1 cellular context compared by ENCODE assay signal in the genomic region with DNA sequence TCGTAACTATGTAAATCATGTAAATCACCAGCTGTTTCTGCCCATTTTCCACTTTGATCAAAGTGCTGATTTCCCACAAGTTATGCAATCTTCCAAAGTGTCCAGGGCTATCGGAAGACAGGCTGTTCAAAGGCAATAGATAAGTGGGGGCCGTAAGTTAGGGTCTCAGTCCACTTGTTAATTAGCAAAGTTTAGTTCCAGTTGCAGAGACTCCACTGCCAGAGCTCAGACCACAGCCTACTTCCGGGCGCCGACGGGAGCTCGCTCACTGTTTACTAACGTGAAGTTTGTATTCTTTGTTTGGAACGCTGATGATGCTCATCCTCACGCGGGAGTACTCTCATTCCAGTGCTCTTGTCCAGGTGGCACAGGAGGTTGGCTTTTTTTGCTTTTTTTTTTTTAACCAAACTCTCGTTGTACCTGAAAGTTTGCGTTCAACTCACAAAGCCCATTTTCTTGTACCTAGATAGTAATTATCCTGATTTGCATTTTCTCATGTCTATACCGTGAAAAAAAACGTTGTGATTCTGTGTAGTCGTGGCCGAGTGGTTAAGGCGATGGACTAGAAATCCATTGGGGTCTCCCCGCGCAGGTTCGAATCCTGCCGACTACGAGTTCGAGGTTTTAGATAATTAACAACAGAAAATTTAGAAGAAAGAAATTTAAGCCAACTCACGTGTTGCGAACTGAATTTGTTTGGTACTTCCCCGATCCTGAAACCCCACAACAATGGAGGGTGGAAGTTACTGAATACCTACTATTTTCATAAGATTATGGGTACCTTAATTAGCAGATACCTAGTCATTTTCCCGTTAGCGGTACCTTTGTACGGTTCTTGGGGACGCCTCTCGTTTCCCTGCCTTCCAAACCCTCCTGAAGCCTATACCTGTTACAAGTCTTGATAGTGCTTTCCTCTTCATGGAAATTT.
A peak's percentile ranks its signal among the peaks of the same experiment; 100 is the strongest.
TF ChIP-seq lines count a peak whose summit lies in the region.

No MANE protein-coding gene starts in this region.

TF ChIP-seq in K562, 482 proteins besides CTCF, POLR2A, EP300 and RAD21 (continued from another document and continues in another):
- TF ChIP-seq, protein P1, sequence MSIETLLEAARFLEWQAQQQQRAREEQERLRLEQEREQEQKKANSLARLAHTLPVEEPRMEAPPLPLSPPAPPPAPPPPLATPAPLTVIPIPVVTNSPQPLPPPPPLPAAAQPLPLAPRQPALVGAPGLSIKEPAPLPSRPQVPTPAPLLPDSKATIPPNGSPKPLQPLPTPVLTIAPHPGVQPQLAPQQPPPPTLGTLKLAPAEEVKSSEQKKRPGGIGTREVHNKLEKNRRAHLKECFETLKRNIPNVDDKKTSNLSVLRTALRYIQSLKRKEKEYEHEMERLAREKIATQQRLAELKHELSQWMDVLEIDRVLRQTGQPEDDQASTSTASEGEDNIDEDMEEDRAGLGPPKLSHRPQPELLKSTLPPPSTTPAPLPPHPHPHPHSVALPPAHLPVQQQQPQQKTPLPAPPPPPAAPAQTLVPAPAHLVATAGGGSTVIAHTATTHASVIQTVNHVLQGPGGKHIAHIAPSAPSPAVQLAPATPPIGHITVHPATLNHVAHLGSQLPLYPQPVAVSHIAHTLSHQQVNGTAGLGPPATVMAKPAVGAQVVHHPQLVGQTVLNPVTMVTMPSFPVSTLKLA (conservative IDR thresholded peaks at IDR 0.05), result peak; percentile 68 to 74
- TF ChIP-seq BHLHE40 (IDR thresholded peaks at IDR 0.05; ENCODE audit: low read length) (peak; percentile 77), ZFPM2 (CRISPR knock-in tag; IDR thresholded peaks at IDR 0.05) (no peak), SMAD1 (IDR thresholded peaks at IDR 0.05; ENCODE audit: low read depth, low read length, partially characterized antibody) (peak; percentile 47), NRF1 (conservative IDR thresholded peaks at IDR 0.05 in 1 of 2, IDR thresholded peaks at IDR 0.05 in 1 of 2) (peak; percentile 81 to 85), ZNF316 (IDR thresholded peaks at IDR 0.05) (peak; percentile 50; the same call in 1 of the 2 replicates), MEF2A (IDR thresholded peaks at IDR 0.05; ENCODE audit: control insufficient read depth, low read depth, low read length) (0 out of 2 replicates have a peak, but pooled peaks have one; percentile 25), HOXB6 (CRISPR knock-in tag; IDR thresholded peaks at IDR 0.05; ENCODE audit: borderline replicate concordance) (no peak), ZNF699 (CRISPR knock-in tag; IDR thresholded peaks at IDR 0.05; ENCODE audit: insufficient replicate concordance) (no peak), SMARCC2 (IDR thresholded peaks at IDR 0.05; ENCODE audit: low read depth) (no peak), RBM25 (IDR thresholded peaks at IDR 0.05; ENCODE audit: low read depth, low read length, severe bottlenecking) (peak; percentile 59), YBX1 (IDR thresholded peaks at IDR 0.05) (no peak), FUS (optimal IDR thresholded peaks at IDR 0.05; ENCODE audit: low read depth, low read length) (no peak), JUND (IDR thresholded peaks at IDR 0.05; ENCODE audit: borderline replicate concordance, low read depth, low read length) (0 out of 2 replicates have a peak, but pooled peaks have one; percentile 1), JUND (tag; IDR thresholded peaks at IDR 0.05; ENCODE audit: borderline replicate concordance, low read depth, low read length) (peak; percentile 38; the same call in 2 of the 3 replicates), KLF6 (CRISPR knock-in tag; IDR thresholded peaks at IDR 0.05; ENCODE audit: borderline replicate concordance) (0 out of 2 replicates have a peak, but pooled peaks have one; percentile 43), POLR3A (IDR thresholded peaks at IDR 0.05; ENCODE audit: borderline replicate concordance, extremely low read depth, insufficient read depth, insufficient read length) (peak; percentile 88), ZNF3 (CRISPR knock-in tag; IDR thresholded peaks at IDR 0.05) (no peak), RCOR1 (IDR thresholded peaks at IDR 0.05; ENCODE audit: borderline replicate concordance in 1 of 2, low read depth in 2 of 2, low read length in 2 of 2) (peak in 1 of 2 experiments; percentile 82; a peak in 2 of 4 replicates), SIN3A (IDR thresholded peaks at IDR 0.05; ENCODE audit: borderline replicate concordance in 2 of 2, control insufficient read depth in 1 of 2, low read depth in 2 of 2, low read length in 2 of 2) (peak; percentile 30 to 52; a peak in 2 of 4 replicates), KAT7 (CRISPR knock-in tag; IDR thresholded peaks at IDR 0.05; ENCODE audit: borderline replicate concordance) (0 out of 2 replicates have a peak, but pooled peaks have one; percentile 92), ZNF24 (IDR thresholded peaks at IDR 0.05) (peak; percentile 12; the same call in 1 of the 2 replicates), SMARCE1 (IDR thresholded peaks at IDR 0.05) (peak; percentile 24; the same call in 1 of the 2 replicates), C11orf30 (IDR thresholded peaks at IDR 0.05; ENCODE audit: low read depth) (peak; percentile 49), SMARCA5 (IDR thresholded peaks at IDR 0.05) (peak; percentile 90), NEUROD1 (IDR thresholded peaks at IDR 0.05; ENCODE audit: borderline replicate concordance, low read depth, low read length, partially characterized antibody) (no peak), SRF (CRISPR knock-in tag; IDR thresholded peaks at IDR 0.05) (0 out of 4 replicates have a peak, but pooled peaks of 1 of the 2 experiments have one; percentile 1), MAZ (CRISPR knock-in tag; conservative IDR thresholded peaks at IDR 0.05 in 1 of 2, IDR thresholded peaks at IDR 0.05 in 1 of 2) (peak in 1 of 2 experiments; percentile 47; a peak in 2 of 4 replicates), CXXC5 (CRISPR knock-in tag; IDR thresholded peaks at IDR 0.05) (peak; percentile 79)
- TF ChIP-seq, protein P2, sequence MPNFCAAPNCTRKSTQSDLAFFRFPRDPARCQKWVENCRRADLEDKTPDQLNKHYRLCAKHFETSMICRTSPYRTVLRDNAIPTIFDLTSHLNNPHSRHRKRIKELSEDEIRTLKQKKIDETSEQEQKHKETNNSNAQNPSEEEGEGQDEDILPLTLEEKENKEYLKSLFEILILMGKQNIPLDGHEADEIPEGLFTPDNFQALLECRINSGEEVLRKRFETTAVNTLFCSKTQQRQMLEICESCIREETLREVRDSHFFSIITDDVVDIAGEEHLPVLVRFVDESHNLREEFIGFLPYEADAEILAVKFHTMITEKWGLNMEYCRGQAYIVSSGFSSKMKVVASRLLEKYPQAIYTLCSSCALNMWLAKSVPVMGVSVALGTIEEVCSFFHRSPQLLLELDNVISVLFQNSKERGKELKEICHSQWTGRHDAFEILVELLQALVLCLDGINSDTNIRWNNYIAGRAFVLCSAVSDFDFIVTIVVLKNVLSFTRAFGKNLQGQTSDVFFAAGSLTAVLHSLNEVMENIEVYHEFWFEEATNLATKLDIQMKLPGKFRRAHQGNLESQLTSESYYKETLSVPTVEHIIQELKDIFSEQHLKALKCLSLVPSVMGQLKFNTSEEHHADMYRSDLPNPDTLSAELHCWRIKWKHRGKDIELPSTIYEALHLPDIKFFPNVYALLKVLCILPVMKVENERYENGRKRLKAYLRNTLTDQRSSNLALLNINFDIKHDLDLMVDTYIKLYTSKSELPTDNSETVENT (CRISPR knock-in tag; IDR thresholded peaks at IDR 0.05), result no peak
- TF ChIP-seq, protein P3, sequence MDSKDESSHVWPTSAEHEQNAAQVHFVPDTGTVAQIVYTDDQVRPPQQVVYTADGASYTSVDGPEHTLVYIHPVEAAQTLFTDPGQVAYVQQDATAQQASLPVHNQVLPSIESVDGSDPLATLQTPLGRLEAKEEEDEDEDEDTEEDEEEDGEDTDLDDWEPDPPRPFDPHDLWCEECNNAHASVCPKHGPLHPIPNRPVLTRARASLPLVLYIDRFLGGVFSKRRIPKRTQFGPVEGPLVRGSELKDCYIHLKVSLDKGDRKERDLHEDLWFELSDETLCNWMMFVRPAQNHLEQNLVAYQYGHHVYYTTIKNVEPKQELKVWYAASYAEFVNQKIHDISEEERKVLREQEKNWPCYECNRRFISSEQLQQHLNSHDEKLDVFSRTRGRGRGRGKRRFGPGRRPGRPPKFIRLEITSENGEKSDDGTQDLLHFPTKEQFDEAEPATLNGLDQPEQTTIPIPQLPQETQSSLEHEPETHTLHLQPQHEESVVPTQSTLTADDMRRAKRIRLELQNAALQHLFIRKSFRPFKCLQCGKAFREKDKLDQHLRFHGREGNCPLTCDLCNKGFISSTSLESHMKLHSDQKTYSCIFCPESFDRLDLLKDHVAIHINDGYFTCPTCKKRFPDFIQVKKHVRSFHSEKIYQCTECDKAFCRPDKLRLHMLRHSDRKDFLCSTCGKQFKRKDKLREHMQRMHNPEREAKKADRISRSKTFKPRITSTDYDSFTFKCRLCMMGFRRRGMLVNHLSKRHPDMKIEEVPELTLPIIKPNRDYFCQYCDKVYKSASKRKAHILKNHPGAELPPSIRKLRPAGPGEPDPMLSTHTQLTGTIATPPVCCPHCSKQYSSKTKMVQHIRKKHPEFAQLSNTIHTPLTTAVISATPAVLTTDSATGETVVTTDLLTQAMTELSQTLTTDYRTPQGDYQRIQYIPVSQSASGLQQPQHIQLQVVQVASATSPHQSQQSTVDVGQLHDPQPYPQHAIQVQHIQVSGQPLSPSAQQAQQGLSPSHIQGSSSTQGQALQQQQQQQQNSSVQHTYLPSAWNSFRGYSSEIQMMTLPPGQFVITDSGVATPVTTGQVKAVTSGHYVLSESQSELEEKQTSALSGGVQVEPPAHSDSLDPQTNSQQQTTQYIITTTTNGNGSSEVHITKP (IDR thresholded peaks at IDR 0.05; ENCODE audit: partially characterized antibody), result peak; percentile 46
- TF ChIP-seq, protein P4, sequence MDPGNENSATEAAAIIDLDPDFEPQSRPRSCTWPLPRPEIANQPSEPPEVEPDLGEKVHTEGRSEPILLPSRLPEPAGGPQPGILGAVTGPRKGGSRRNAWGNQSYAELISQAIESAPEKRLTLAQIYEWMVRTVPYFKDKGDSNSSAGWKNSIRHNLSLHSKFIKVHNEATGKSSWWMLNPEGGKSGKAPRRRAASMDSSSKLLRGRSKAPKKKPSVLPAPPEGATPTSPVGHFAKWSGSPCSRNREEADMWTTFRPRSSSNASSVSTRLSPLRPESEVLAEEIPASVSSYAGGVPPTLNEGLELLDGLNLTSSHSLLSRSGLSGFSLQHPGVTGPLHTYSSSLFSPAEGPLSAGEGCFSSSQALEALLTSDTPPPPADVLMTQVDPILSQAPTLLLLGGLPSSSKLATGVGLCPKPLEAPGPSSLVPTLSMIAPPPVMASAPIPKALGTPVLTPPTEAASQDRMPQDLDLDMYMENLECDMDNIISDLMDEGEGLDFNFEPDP (CRISPR knock-in tag; IDR thresholded peaks at IDR 0.05), result no peak
- TF ChIP-seq, protein P5, sequence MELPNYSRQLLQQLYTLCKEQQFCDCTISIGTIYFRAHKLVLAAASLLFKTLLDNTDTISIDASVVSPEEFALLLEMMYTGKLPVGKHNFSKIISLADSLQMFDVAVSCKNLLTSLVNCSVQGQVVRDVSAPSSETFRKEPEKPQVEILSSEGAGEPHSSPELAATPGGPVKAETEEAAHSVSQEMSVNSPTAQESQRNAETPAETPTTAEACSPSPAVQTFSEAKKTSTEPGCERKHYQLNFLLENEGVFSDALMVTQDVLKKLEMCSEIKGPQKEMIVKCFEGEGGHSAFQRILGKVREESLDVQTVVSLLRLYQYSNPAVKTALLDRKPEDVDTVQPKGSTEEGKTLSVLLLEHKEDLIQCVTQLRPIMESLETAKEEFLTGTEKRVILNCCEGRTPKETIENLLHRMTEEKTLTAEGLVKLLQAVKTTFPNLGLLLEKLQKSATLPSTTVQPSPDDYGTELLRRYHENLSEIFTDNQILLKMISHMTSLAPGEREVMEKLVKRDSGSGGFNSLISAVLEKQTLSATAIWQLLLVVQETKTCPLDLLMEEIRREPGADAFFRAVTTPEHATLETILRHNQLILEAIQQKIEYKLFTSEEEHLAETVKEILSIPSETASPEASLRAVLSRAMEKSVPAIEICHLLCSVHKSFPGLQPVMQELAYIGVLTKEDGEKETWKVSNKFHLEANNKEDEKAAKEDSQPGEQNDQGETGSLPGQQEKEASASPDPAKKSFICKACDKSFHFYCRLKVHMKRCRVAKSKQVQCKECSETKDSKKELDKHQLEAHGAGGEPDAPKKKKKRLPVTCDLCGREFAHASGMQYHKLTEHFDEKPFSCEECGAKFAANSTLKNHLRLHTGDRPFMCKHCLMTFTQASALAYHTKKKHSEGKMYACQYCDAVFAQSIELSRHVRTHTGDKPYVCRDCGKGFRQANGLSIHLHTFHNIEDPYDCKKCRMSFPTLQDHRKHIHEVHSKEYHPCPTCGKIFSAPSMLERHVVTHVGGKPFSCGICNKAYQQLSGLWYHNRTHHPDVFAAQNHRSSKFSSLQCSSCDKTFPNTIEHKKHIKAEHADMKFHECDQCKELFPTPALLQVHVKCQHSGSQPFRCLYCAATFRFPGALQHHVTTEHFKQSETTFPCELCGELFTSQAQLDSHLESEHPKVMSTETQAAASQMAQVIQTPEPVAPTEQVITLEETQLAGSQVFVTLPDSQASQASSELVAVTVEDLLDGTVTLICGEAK (IDR thresholded peaks at IDR 0.05), result peak; percentile 81
- TF ChIP-seq, protein P5 (CRISPR knock-in tag; IDR thresholded peaks at IDR 0.05), result no peak
- TF ChIP-seq, protein P6, sequence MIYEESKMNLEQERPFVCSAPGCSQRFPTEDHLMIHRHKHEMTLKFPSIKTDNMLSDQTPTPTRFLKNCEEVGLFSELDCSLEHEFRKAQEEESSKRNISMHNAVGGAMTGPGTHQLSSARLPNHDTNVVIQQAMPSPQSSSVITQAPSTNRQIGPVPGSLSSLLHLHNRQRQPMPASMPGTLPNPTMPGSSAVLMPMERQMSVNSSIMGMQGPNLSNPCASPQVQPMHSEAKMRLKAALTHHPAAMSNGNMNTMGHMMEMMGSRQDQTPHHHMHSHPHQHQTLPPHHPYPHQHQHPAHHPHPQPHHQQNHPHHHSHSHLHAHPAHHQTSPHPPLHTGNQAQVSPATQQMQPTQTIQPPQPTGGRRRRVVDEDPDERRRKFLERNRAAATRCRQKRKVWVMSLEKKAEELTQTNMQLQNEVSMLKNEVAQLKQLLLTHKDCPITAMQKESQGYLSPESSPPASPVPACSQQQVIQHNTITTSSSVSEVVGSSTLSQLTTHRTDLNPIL (CRISPR knock-in tag; IDR thresholded peaks at IDR 0.05), result no peak
